23 cellular contexts compared by ENCODE assay signal in genomic region chrX:16512401-16512776, GRCh38.
"Had no signal": no experiment of that assay in that cellular context is flagged by ENCODE, and none has a peak within 500 bp of the region (broad histone marks: within the 10 kb centered on the region; RNA-seq: fewer than 3 reads in every experiment).

No MANE protein-coding gene starts in this region.

- H3K9me3 ChIP-seq: colonic mucosa, heart right ventricle, testis had no signal

- H3K27me3 Mint-ChIP-seq: activated naive CD8-positive, alpha-beta T cell treated with anti-CD3 and anti-CD28 coated beads for 36 hours; central memory CD8-positive, alpha-beta T cell; T-helper 17 cell had no signal

- H3K27ac Mint-ChIP-seq: activated naive CD8-positive, alpha-beta T cell treated with anti-CD3 and anti-CD28 coated beads for 36 hours; activated T-cell treated with anti-CD3 and anti-CD28 coated beads, Interleukin-2, amount 50 U/mL, for 24 hours; activated T-helper 2 cell treated with anti-CD3 and anti-CD28 coated beads, Interferon-gamma antibody, Interleukin-2, Interleukin-4, amounts not matched to agents 10 μg/mL and 5 μg/mL and 100 μg/mL, durations not matched to agents 14 hours and 24 hours and 36 hours; stimulated activated naive B cell treated with anti-CD40 and anti-IgM and Interleukin-4, amounts not matched to agents 10 μg/mL and 1 μg/mL and 100 μg/mL, for 72 hours; T-helper 17 cell had no signal

- H3K4me3 Mint-ChIP-seq: activated naive CD8-positive, alpha-beta T cell treated with anti-CD3 and anti-CD28 coated beads for 36 hours; activated T-cell treated with anti-CD3 and anti-CD28 coated beads, Interleukin-2, amount 50 U/mL, for 24 hours; central memory CD8-positive, alpha-beta T cell; nephron progenitor cell; stimulated activated naive B cell treated with anti-CD40 and anti-IgM and Interleukin-4, amounts not matched to agents 10 μg/mL and 1 μg/mL and 100 μg/mL, for 72 hours; T-helper 17 cell had no signal

- H3K4me1 ChIP-seq: colonic mucosa, testis had no signal

- H3K4me3 ChIP-seq: colonic mucosa, heart right ventricle, testis had no signal

- ATAC-seq: heart right ventricle; stimulated activated naive B cell treated with anti-CD40 and anti-IgM and Interleukin-4, amounts not matched to agents 10 μg/mL and 1 μg/mL and 100 μg/mL, for 72 hours; T-helper 17 cell had no signal

- H3K36me3 Mint-ChIP-seq: activated naive CD8-positive, alpha-beta T cell treated with anti-CD3 and anti-CD28 coated beads for 36 hours; stimulated activated naive B cell treated with anti-CD40 and anti-IgM and Interleukin-4, amounts not matched to agents 10 μg/mL and 1 μg/mL and 100 μg/mL, for 72 hours had no signal

- H3K36me3 ChIP-seq: colonic mucosa, heart right ventricle had no signal

- DNase-seq: activated CD4-positive, alpha-beta T cell treated with anti-CD3 and anti-CD28 coated beads, Interleukin-2, amount 50 U/mL, for 1 hour; activated CD8-positive, alpha-beta memory T cell treated with anti-CD3 and anti-CD28 coated beads for 24 hours; activated CD8-positive, alpha-beta memory T cell treated with anti-CD3 and anti-CD28 coated beads, Interleukin-2, amount 50 U/mL, for 4 hours; activated naive CD4-positive, alpha-beta T cell; activated naive CD8-positive, alpha-beta T cell treated with anti-CD3 and anti-CD28 coated beads for 36 hours; activated T-cell treated with anti-CD3 and anti-CD28 coated beads, Interleukin-2, amount 50 U/mL, for 24 hours; colonic mucosa; heart right ventricle; kidney glomerular epithelial cell; nephron progenitor cell; occipital lobe; posterior cingulate gyrus; retina; stimulated activated CD4-positive, alpha-beta T cell treated with anti-CD3 and anti-CD28 coated beads, Interleukin-2, amount 100 ng/mL, for 48 hours; stimulated activated CD8-positive, alpha-beta memory T cell treated with anti-CD3 and anti-CD28 coated beads, Interleukin-4, amount 100 ng/mL, for 48 hours; stimulated activated naive B cell treated with anti-CD40 and anti-IgM and Interleukin-4, amounts not matched to agents 10 μg/mL and 1 μg/mL and 100 μg/mL, for 72 hours; SW 1271; T-helper 17 cell; testis; trophoblast cell had no signal

- H3K4me1 Mint-ChIP-seq: central memory CD8-positive, alpha-beta T cell; stimulated activated naive B cell treated with anti-CD40 and anti-IgM and Interleukin-4, amounts not matched to agents 10 μg/mL and 1 μg/mL and 100 μg/mL, for 72 hours; T-helper 17 cell had no signal

- H3K27ac ChIP-seq: colonic mucosa, epithelial cell of prostate, heart right ventricle, testis had no signal

- H3K9me3 Mint-ChIP-seq: activated T-cell treated with anti-CD3 and anti-CD28 coated beads, Interleukin-2, amount 50 U/mL, for 24 hours; activated T-helper 2 cell treated with anti-CD3 and anti-CD28 coated beads, Interferon-gamma antibody, Interleukin-2, Interleukin-4, amounts not matched to agents 10 μg/mL and 5 μg/mL and 100 μg/mL, durations not matched to agents 14 hours and 24 hours and 36 hours; central memory CD8-positive, alpha-beta T cell had no signal

- H3K27me3 ChIP-seq: colonic mucosa, testis had no signal
